Comparison of ENCODE assay signal across 16 cellular contexts in genomic region chr9:134630861-134631260, GRCh38. TPM values are rescaled to one million over a fixed set of nuclear protein-coding genes. Genes with fewer than 3 reads are reported as not detected.
"Had no signal": no experiment of that assay in that cellular context is flagged by ENCODE, and none has a peak within 500 bp of the region (broad histone marks: within the 10 kb centered on the region; RNA-seq: fewer than 3 reads in every experiment).

No MANE protein-coding gene starts in this region.

- H3K4me3 ChIP-seq: gastroesophageal sphincter, prostate gland had no signal

- H3K27me3 ChIP-seq: gastroesophageal sphincter had no signal

- H3K27ac Mint-ChIP-seq: activated T-helper 1 cell treated with anti-CD3 and anti-CD28 coated beads, Interleukin-12 subunit alpha, Interleukin-12 subunit beta, Interleukin-2, Interleukin-4 antibody, amounts not matched to agents 30 ng/mL and 10 ng/mL and 1 ng/mL, durations not matched to agents 14 hours and 24 hours and 36 hours; T-helper 2 cell treated with Interferon-gamma antibody and Interleukin-4, amounts not matched to agents 5 μg/mL and 100 μg/mL, for 36 hours had no signal

- H3K27me3 Mint-ChIP-seq: brain had no signal

- H3K4me1 ChIP-seq: gastroesophageal sphincter, prostate gland had no signal

- H3K4me1 Mint-ChIP-seq: central memory CD8-positive, alpha-beta T cell; naive B cell had no signal

- DNase-seq: activated CD4-positive, alpha-beta T cell treated with anti-CD3 and anti-CD28 coated beads, Interleukin-2, amount 50 U/mL, for 48 hours; amniotic stem cell; effector memory CD4-positive, alpha-beta T cell; naive B cell; stimulated activated CD4-positive, alpha-beta T cell treated with anti-CD3 and anti-CD28 coated beads, Interleukin-4, amount 100 ng/mL, for 1 hour; stimulated activated CD8-positive, alpha-beta memory T cell treated with anti-CD3 and anti-CD28 coated beads, Interleukin-4, amount 100 ng/mL, for 48 hours; stimulated activated naive CD8-positive, alpha-beta T cell treated with anti-CD3 and anti-CD28 coated beads, Interleukin-15, Interleukin-2, amounts not matched to agents 100 U/mL and 50 U/mL, for 24 hours; SW 1271 had no signal

- H3K36me3 ChIP-seq: gastroesophageal sphincter, prostate gland had no signal

- H3K27ac ChIP-seq: gastroesophageal sphincter, prostate gland had no signal

- H3K36me3 Mint-ChIP-seq: activated naive CD4-positive, alpha-beta T cell treated with anti-CD3 and anti-CD28 coated beads, Interleukin-2, amount 50 U/mL, for 72 hours; brain; naive B cell had no signal

- ATAC-seq: activated naive CD4-positive, alpha-beta T cell treated with anti-CD3 and anti-CD28 coated beads, Interleukin-2, amount 50 U/mL, for 72 hours; gastroesophageal sphincter; sciatic nerve; stimulated activated naive CD8-positive, alpha-beta T cell treated with anti-CD3 and anti-CD28 coated beads, Interleukin-15, Interleukin-2, amounts not matched to agents 100 U/mL and 50 U/mL, for 24 hours had no signal

- H3K9me3 ChIP-seq: gastroesophageal sphincter, prostate gland had no signal

- H3K4me3 Mint-ChIP-seq: activated T-helper 1 cell treated with anti-CD3 and anti-CD28 coated beads, Interleukin-12 subunit alpha, Interleukin-12 subunit beta, Interleukin-2, Interleukin-4 antibody, amounts not matched to agents 30 ng/mL and 10 ng/mL and 1 ng/mL, durations not matched to agents 14 hours and 24 hours and 36 hours; brain; central memory CD8-positive, alpha-beta T cell; T-helper 2 cell treated with Interferon-gamma antibody and Interleukin-4, amounts not matched to agents 5 μg/mL and 100 μg/mL, for 36 hours had no signal

- H3K9me3 Mint-ChIP-seq: activated naive CD4-positive, alpha-beta T cell treated with anti-CD3 and anti-CD28 coated beads, Interleukin-2, amount 50 U/mL, for 72 hours; activated T-helper 1 cell treated with anti-CD3 and anti-CD28 coated beads, Interleukin-12 subunit alpha, Interleukin-12 subunit beta, Interleukin-2, Interleukin-4 antibody, amounts not matched to agents 30 ng/mL and 10 ng/mL and 1 ng/mL, durations not matched to agents 14 hours and 24 hours and 36 hours; central memory CD8-positive, alpha-beta T cell; naive B cell; T-helper 2 cell treated with Interferon-gamma antibody and Interleukin-4, amounts not matched to agents 5 μg/mL and 100 μg/mL, for 36 hours had no signal

RNA-seq across cellular contexts. Expression of gene COL5A1, which starts 10.7 kb away (rescaled TPM):
- total RNA-seq: activated T-helper 1 cell treated with anti-CD3 and anti-CD28 coated beads, Interleukin-12 subunit alpha, Interleukin-12 subunit beta, Interleukin-2, Interleukin-4 antibody, amounts not matched to agents 30 ng/mL and 10 ng/mL and 1 ng/mL, durations not matched to agents 14 hours and 24 hours and 36 hours had no signal
